24 cellular contexts compared by ENCODE assay signal in the genomic region with DNA sequence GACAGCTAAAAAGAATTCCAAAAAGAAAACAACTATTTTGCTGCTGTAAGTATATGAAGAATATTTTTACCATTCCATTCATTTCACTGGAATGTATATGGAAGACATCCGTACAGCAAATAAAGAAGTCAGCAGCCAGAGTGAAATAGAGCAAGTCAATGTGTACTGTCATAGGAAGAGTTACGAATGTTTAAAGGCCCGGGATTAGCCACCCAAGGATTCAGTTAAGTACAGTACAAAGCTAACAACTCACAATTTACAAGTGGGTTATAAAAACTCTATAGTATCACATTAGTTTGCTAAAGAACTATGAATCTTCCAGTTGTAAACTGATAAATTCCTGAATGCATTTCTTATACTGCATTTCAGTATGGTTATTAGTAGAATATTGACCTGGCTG. TPM values are rescaled to one million over a fixed set of nuclear protein-coding genes. Genes with fewer than 3 reads are reported as not detected.
DNase-seq lines count a peak whose midpoint lies in the region; ATAC-seq, FAIRE-seq and TF ChIP-seq lines count a peak whose summit lies in the region.
"Had no signal": no experiment of that assay in that cellular context is flagged by ENCODE, and none has a peak within 500 bp of the region (broad histone marks: within the 10 kb centered on the region; RNA-seq: fewer than 3 reads in every experiment).

No MANE protein-coding gene starts in this region.

- no peak for ATAC-seq in K562
- ATAC-seq: HCT116 had no signal

- no peak for TF ChIP-seq RAD21 in K562 (CRISPR knock-in tag; conservative IDR thresholded peaks at IDR 0.05 in 1 of 2, IDR thresholded peaks at IDR 0.05 in 1 of 2)

- no peaks in the 10 kb centered on the region for H3K9me3 ChIP-seq in K562 (replicated peaks; ENCODE audit: control insufficient read depth, insufficient read depth, low read depth, low read length)
- H3K9me3 ChIP-seq in sigmoid colon = no peaks in the 10 kb centered on the region
- H3K9me3 ChIP-seq: BE2C had no signal

- no peak overlapping the region for H2AFZ ChIP-seq in K562 (ENCODE audit: low read depth, low read length)

- H3K36me3 Mint-ChIP-seq in activated naive CD4-positive, alpha-beta T cell treated with anti-CD3 and anti-CD28 coated beads, Interleukin-2, amount 10 ng/mL, durations not matched to agents 7 days and 5 days = peaks cover 43% of the 10 kb centered on the region
- peaks cover 17% of the 10 kb centered on the region for H3K36me3 Mint-ChIP-seq in progenitor cell of endocrine pancreas (ENCODE audit: insufficient read depth)

- no peaks in the 10 kb centered on the region for H3K27me3 ChIP-seq in K562 (ENCODE audit: control insufficient read depth in 2 of 2, insufficient read depth in 2 of 2, low read length in 2 of 2)
- no peaks in the 10 kb centered on the region for H3K27me3 ChIP-seq in sigmoid colon
- H3K27me3 ChIP-seq: BE2C had no signal

- no TSS peak for BruUV-seq in K562 (replicated peaks; lab: Mats Ljungman, UMichigan)

- H3K4me3 ChIP-seq in K562 (no peak overlapping the region), fibroblast of villous mesenchyme (ENCODE audit: low read depth, low read length) (no peak overlapping the region), sigmoid colon (no peak overlapping the region)

- intact Hi-C loops in K562 (cut with micrococcal nuclease) = no loop called here
- intact Hi-C loops in sigmoid colon (cut with DNase I) = no loop called here

- H3K27ac Mint-ChIP-seq in activated naive CD4-positive, alpha-beta T cell treated with anti-CD3 and anti-CD28 coated beads, Interleukin-2, amount 10 ng/mL, durations not matched to agents 7 days and 5 days = peak overlapping the region; percentile 33
- no peak overlapping the region for H3K27ac Mint-ChIP-seq in progenitor cell of endocrine pancreas

- DNase-seq in activated naive CD4-positive, alpha-beta T cell treated with anti-CD3 and anti-CD28 coated beads, Interleukin-2, amount 10 ng/mL, durations not matched to agents 7 days and 5 days = no peak
- no peak for DNase-seq in activated naive CD4-positive, alpha-beta T cell treated with Interleukin-2 at 50 U/mL for 16 hours
- DNase-seq in K562 (ENCODE audit: extremely low read depth in 1 of 4, low spot score in 3 of 4) = no peak
- peak; percentile 29 for DNase-seq in fibroblast of villous mesenchyme (ENCODE audit: low read depth)
- no peak for DNase-seq in progenitor cell of endocrine pancreas (ENCODE audit: low spot score, unreplicated experiment)
- DNase-seq in GM13977 (ENCODE audit: low spot score) = no peak
- DNase-seq in GM10266 (ENCODE audit: extremely low spot score) = no peak
- no peak for DNase-seq in sigmoid colon
- DNase-seq: 8988T, ACHN, BE2C, NCI-H1092, NCI-H1417 treated with DMSO at 0.1 percent for 48 hours, NCI-H1694 treated with DMSO at 0.1 percent for 48 hours, NCI-H2081, NCI-H2227 treated with DMSO at 0.1 percent for 48 hours, NCI-H510A, NCI-H69, SHP77 had no signal

- H3K9me3 Mint-ChIP-seq in activated naive CD4-positive, alpha-beta T cell treated with anti-CD3 and anti-CD28 coated beads, Interleukin-2, amount 10 ng/mL, durations not matched to agents 7 days and 5 days = no peaks in the 10 kb centered on the region
- H3K9me3 Mint-ChIP-seq in progenitor cell of endocrine pancreas (ENCODE audit: low read depth) = no peaks in the 10 kb centered on the region

- no peak for TF ChIP-seq EP300 in K562 (IDR thresholded peaks at IDR 0.05; ENCODE audit: low read length)
- TF ChIP-seq EP300 in sigmoid colon (IDR thresholded peaks at IDR 0.05) = no peak

- H4K20me1 ChIP-seq in K562 (replicated peaks; ENCODE audit: control insufficient read depth, insufficient read depth, low read length) = no peaks in the 10 kb centered on the region

- no peak overlapping the region for H3K4me3 Mint-ChIP-seq in activated naive CD4-positive, alpha-beta T cell treated with anti-CD3 and anti-CD28 coated beads, Interleukin-2, amount 10 ng/mL, durations not matched to agents 7 days and 5 days
- peak overlapping the region; percentile 33 for H3K4me3 Mint-ChIP-seq in progenitor cell of endocrine pancreas (ENCODE audit: low read depth)
- H3K4me3 Mint-ChIP-seq: CD14-positive monocyte had no signal

- peak; percentile 59 for FAIRE-seq in K562 (lab: Jason Lieb, UNC)
- FAIRE-seq: D721Med, H1 had no signal

- no peaks in the 10 kb centered on the region for H3K9me1 ChIP-seq in K562 (ENCODE audit: control insufficient read depth, insufficient read depth, low read length)

- WGBS in K562 (ENCODE audit: insufficient coverage, low coverage, missing lambda C conversion rate) = 96% methylated on average over 3 of the region's 3 CpGs
- WGBS in sigmoid colon, 2 donors = 19 to 63% methylated on average over 3 of the region's 3 CpGs

- TF ChIP-seq CTCF in K562 (IDR thresholded peaks at IDR 0.05 in 2 of 3, conservative IDR thresholded peaks at IDR 0.05 in 1 of 3; ENCODE audit: insufficient read depth in 2 of 3, low read depth in 1 of 3, low read length in 3 of 3) (no peak), fibroblast of villous mesenchyme (IDR thresholded peaks at IDR 0.05; ENCODE audit: insufficient read depth, low read depth, low read length) (no peak), progenitor cell of endocrine pancreas (IDR thresholded peaks at IDR 0.05; ENCODE audit: unreplicated experiment) (no peak), GM13977 (IDR thresholded peaks at IDR 0.05; ENCODE audit: extremely low read depth, insufficient read depth, missing control alignments) (no peak), GM10266 (IDR thresholded peaks at IDR 0.05; ENCODE audit: control insufficient read depth, insufficient read depth, low read depth, missing control alignments) (no peak), sigmoid colon (IDR thresholded peaks at IDR 0.05) (no peak)

- H3K36me3 ChIP-seq in K562 (ENCODE audit: control insufficient read depth, insufficient read depth, low read length) = peaks cover 54% of the 10 kb centered on the region
- peaks cover 0 to 80% (median 10%) of the 10 kb centered on the region in 4 donors for H3K36me3 ChIP-seq in sigmoid colon

- no peaks in the 10 kb centered on the region for H3K27me3 Mint-ChIP-seq in activated naive CD4-positive, alpha-beta T cell treated with anti-CD3 and anti-CD28 coated beads, Interleukin-2, amount 10 ng/mL, durations not matched to agents 7 days and 5 days
- H3K27me3 Mint-ChIP-seq in progenitor cell of endocrine pancreas = peaks cover 9% of the 10 kb centered on the region

- POLR2A ChIA-PET in K562 (lab: Yijun Ruan, JAX) = no interaction called here

- no peak overlapping the region for H3K4me2 ChIP-seq in K562 (ENCODE audit: insufficient read depth, low read length)

- H3K27ac ChIP-seq in K562 (ENCODE audit: extremely low read depth, low read depth, low read length) = no peak overlapping the region
- H3K27ac ChIP-seq in sigmoid colon = no peak overlapping the region
- H3K27ac ChIP-seq: RWPE1 had no signal

- in situ Hi-C loops in K562 (cut with MboI) = no loop called here
- in situ Hi-C loops in GM13977 (cut with MboI; ENCODE audit: low pct_unique_long_range_greater_than_20kb, low sequenced_read_pairs, unreplicated experiment) = no loop called here

- H3K79me2 ChIP-seq in K562 (ENCODE audit: control insufficient read depth, insufficient read depth, low read length) = no peaks in the 10 kb centered on the region

- CTCF ChIA-PET in activated naive CD4-positive, alpha-beta T cell treated with anti-CD3 and anti-CD28 coated beads, Interleukin-2, amount 10 ng/mL, durations not matched to agents 7 days and 5 days (lab: Charles Lee) = interaction anchor here (2.4 kb wide), 1 partner anchor 14 kb away, joined by 6 read pairs; a partner anchor contains a TSS
- CTCF ChIA-PET in K562 (lab: Yijun Ruan, JAX; ENCODE audit: low intra/inter-chr PET ratio) = no interaction called here

- H3K4me1 Mint-ChIP-seq in activated naive CD4-positive, alpha-beta T cell treated with anti-CD3 and anti-CD28 coated beads, Interleukin-2, amount 10 ng/mL, durations not matched to agents 7 days and 5 days = peaks cover 14% of the 10 kb centered on the region
- peaks cover 24% of the 10 kb centered on the region for H3K4me1 Mint-ChIP-seq in progenitor cell of endocrine pancreas (ENCODE audit: low read depth)
- H3K4me1 Mint-ChIP-seq: CD14-positive monocyte had no signal

- H3K4me1 ChIP-seq in K562 (replicated peaks in 1 of 2; ENCODE audit: control insufficient read depth in 2 of 2, insufficient read depth in 2 of 2, low read length in 2 of 2) = no peaks in the 10 kb centered on the region
- no peaks in the 10 kb centered on the region for H3K4me1 ChIP-seq in sigmoid colon
- H3K4me1 ChIP-seq: BE2C had no signal

- TF ChIP-seq POLR2A in K562 (conservative IDR thresholded peaks at IDR 0.05) (no peak), sigmoid colon (IDR thresholded peaks at IDR 0.05) (no peak)

- H3K9ac ChIP-seq in K562 (ENCODE audit: insufficient read depth in 1 of 2, low read depth in 2 of 2, low read length in 2 of 2) = no peak overlapping the region

TF ChIP-seq in K562, 482 proteins besides CTCF, POLR2A, EP300 and RAD21 (continues in another document):
- TF ChIP-seq, protein P1, sequence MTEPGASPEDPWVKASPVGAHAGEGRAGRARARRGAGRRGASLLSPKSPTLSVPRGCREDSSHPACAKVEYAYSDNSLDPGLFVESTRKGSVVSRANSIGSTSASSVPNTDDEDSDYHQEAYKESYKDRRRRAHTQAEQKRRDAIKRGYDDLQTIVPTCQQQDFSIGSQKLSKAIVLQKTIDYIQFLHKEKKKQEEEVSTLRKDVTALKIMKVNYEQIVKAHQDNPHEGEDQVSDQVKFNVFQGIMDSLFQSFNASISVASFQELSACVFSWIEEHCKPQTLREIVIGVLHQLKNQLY (CRISPR knock-in tag; conservative IDR thresholded peaks at IDR 0.05) = no peak

RNA-seq across cellular contexts. Expression of a gene that starts 14.4 kb away (rescaled TPM):
- total RNA-seq in K562 (2011; cell fraction: chromatin; rRNA removed; ENCODE audit: low replicate concordance) = 19.3 and 36.1 TPM in 2 replicates
- 35.1 and 39.5 TPM in 2 replicates for total RNA-seq in K562 (2011; cell fraction: nucleolus; rRNA removed)
- total RNA-seq in K562 (2011; cell fraction: nucleoplasm; rRNA removed) = 26.9 and 30.3 TPM in 2 replicates
- total RNA-seq in K562 (2014; rRNA removed) = 18.9 and 21.3 TPM in 2 replicates
- 9.4 and 10.7 TPM in 2 replicates for total RNA-seq in K562 (2014; rRNA removed; fragmentation: Illumina TruSeq; extraction: Trizol)
- total RNA-seq in K562 (2015; rRNA removed; fragmentation: Illumina TruSeq; extraction: Trizol) = 13.8 and 15.0 TPM in 2 replicates
- 18.0 and 18.4 TPM in 2 replicates for total RNA-seq in K562 (2021)
- 14.2 and 14.9 TPM in 2 replicates for polyA plus RNA-seq in K562 (2011; rRNA removed)
- 16.6 and 23.1 TPM in 2 replicates for polyA plus RNA-seq in K562 (2011; cell fraction: cytosol; rRNA removed)
- polyA plus RNA-seq in K562 (2011; cell fraction: nucleus; rRNA removed) = 8.6 and 13.0 TPM in 2 replicates
- 15.3 and 24.2 TPM in 2 replicates for polyA plus RNA-seq in K562 (2012)
- 14.3 and 15.6 TPM in 2 replicates for polyA plus RNA-seq in K562 (2014; fragmentation: Illumina TruSeq; extraction: Trizol)
- polyA plus RNA-seq in K562 (2014; fragmentation: Nextera tagmentation; extraction: Ambion mirVana) = 1 to 10 TPM; 1.9 to 2.9 TPM
- 14.2 and 15.6 TPM in 2 replicates for polyA plus RNA-seq in K562 (2014; rRNA removed)
- polyA minus RNA-seq in K562 (2011; rRNA and poly(A)+ RNA removed) = 9.1 and 12.3 TPM in 2 replicates
- polyA minus RNA-seq in K562 (2011; cell fraction: cytosol; rRNA and poly(A)+ RNA removed) = 18.4 and 20.8 TPM in 2 replicates
- polyA minus RNA-seq in K562 (2011; cell fraction: nucleus; rRNA and poly(A)+ RNA removed) = 11.9 and 16.0 TPM in 2 replicates
- 32.8 and 33.5 TPM in 2 replicates for total RNA-seq in fibroblast of villous mesenchyme
- 23.7 and 25.4 TPM in 2 replicates for total RNA-seq in progenitor cell of endocrine pancreas
- 10 to 100 TPM; 11.1 to 13.8 (median 11.7) TPM for total RNA-seq in sigmoid colon
- polyA plus RNA-seq in sigmoid colon = 1 to 10 TPM; 2.5 to 6.8 (median 3.0) TPM
